15 cellular contexts compared by ENCODE assay signal in the genomic region with DNA sequence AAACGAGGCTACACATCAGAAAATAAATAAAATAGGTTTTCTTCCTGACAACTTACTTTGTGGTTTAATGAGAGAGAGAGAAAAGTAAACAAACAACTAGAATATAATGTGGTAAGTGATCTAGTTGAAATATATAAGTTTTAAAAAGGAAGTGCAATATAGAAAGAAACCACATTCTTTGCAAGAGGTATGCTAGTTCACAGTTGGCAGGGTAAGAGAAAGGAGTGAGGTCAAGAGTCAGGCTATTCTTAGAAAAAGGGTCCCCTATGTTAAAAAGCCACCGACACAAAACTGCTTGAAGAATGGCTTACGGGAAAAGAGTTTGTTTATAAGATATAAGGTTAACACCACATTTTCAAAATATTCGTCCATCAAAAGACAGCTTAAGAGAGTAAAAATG.
"Had no signal": no experiment of that assay in that cellular context is flagged by ENCODE, and none has a peak within 500 bp of the region (broad histone marks: within the 10 kb centered on the region; RNA-seq: fewer than 3 reads in every experiment).

No MANE protein-coding gene starts in this region.

- H3K36me3 ChIP-seq: colonic mucosa, gastrocnemius medialis, left ventricle myocardium inferior, right atrium auricular region, stomach, thoracic aorta, uterus had no signal

- H3K27me3 Mint-ChIP-seq: activated naive CD4-positive, alpha-beta T cell treated with anti-CD3 and anti-CD28 coated beads, Interleukin-2, amount 50 U/mL, for 24 hours had no signal

- H3K27me3 ChIP-seq: colonic mucosa, gastrocnemius medialis, right atrium auricular region, stomach, uterus had no signal

- H3K27ac ChIP-seq: colonic mucosa, gastrocnemius medialis, left ventricle myocardium inferior, right atrium auricular region, stomach, thoracic aorta, uterus had no signal

- H3K4me1 ChIP-seq: colonic mucosa, gastrocnemius medialis, left ventricle myocardium inferior, right atrium auricular region, stomach, uterus had no signal

- H3K9me3 ChIP-seq: colonic mucosa, gastrocnemius medialis, left ventricle myocardium inferior, right atrium auricular region, stomach, thoracic aorta, uterus had no signal

- ATAC-seq: gastrocnemius medialis had no signal

- H3K27ac Mint-ChIP-seq: activated naive CD4-positive, alpha-beta T cell treated with anti-CD3 and anti-CD28 coated beads, Interleukin-2, amount 50 U/mL, for 24 hours had no signal

- H3K36me3 Mint-ChIP-seq: activated naive CD4-positive, alpha-beta T cell treated with anti-CD3 and anti-CD28 coated beads, Interleukin-2, amount 50 U/mL, for 24 hours had no signal

- H3K4me3 ChIP-seq: colonic mucosa, gastrocnemius medialis, left ventricle myocardium inferior, right atrium auricular region, stomach, thoracic aorta, uterus had no signal

- DNase-seq: activated CD4-positive, alpha-beta T cell treated with anti-CD3 and anti-CD28 coated beads, Interleukin-2, amount 50 U/mL, for 1 hour; activated CD4-positive, CD25-positive, alpha-beta regulatory T cell; activated T-cell treated with anti-CD3 and anti-CD28 coated beads for 4 hours; caudate nucleus; colonic mucosa; effector CD4-positive, alpha-beta T cell; gastrocnemius medialis; kidney; left ventricle myocardium inferior; small intestine; stomach; uterus had no signal

- H3K4me1 Mint-ChIP-seq: activated naive CD4-positive, alpha-beta T cell treated with anti-CD3 and anti-CD28 coated beads, Interleukin-2, amount 50 U/mL, for 24 hours had no signal

- H3K4me3 Mint-ChIP-seq: activated naive CD4-positive, alpha-beta T cell treated with anti-CD3 and anti-CD28 coated beads, Interleukin-2, amount 50 U/mL, for 24 hours had no signal
